25 cellular contexts compared by ENCODE assay signal in genomic region chr7:157674027-157674714, GRCh38.
DNase-seq lines count a peak whose midpoint lies in the region; ATAC-seq, FAIRE-seq and TF ChIP-seq lines count a peak whose summit lies in the region.
"Had no signal": no experiment of that assay in that cellular context is flagged by ENCODE, and none has a peak within 500 bp of the region (broad histone marks: within the 10 kb centered on the region; RNA-seq: fewer than 3 reads in every experiment).

No MANE protein-coding gene starts in this region.

- FAIRE-seq in kidney (lab: Jason Lieb, UNC) = no peak
- FAIRE-seq: keratinocyte had no signal

- TF ChIP-seq EP300 in suprapubic skin (IDR thresholded peaks at IDR 0.05) = no peak

- H3K36me3 ChIP-seq in DND-41 (ENCODE audit: insufficient read depth, low read length) (peaks cover 62% of the 10 kb centered on the region), Peyer's patch (no peaks in the 10 kb centered on the region), kidney (ENCODE audit: control insufficient read depth in 1 of 2, insufficient read depth in 2 of 2, low read length in 2 of 2) (no peaks in the 10 kb centered on the region), suprapubic skin (no peaks in the 10 kb centered on the region)
- H3K36me3 ChIP-seq: ascending aorta, thyroid gland had no signal

- no peak overlapping the region for H2AFZ ChIP-seq in DND-41 (ENCODE audit: low read depth, low read length)
- H2AFZ ChIP-seq: GM23338 had no signal

- H3K4me1 ChIP-seq in DND-41 (ENCODE audit: insufficient read depth, low read length) (peaks cover 100% of the 10 kb centered on the region), Peyer's patch (no peaks in the 10 kb centered on the region), kidney (ENCODE audit: control insufficient read depth in 1 of 2, insufficient read depth in 1 of 2, low read depth in 1 of 2, low read length in 2 of 2) (no peaks in the 10 kb centered on the region), suprapubic skin (no peaks in the 10 kb centered on the region)
- H3K4me1 ChIP-seq: ascending aorta, thyroid gland had no signal

- DNase-seq in DND-41 = peak; percentile 4
- DNase-seq in Peyer's patch = peak in 2 of 3 donors; percentile 33 to 35
- peak; percentile 73 for DNase-seq in kidney
- peak; percentile 46 to 76 for DNase-seq in suprapubic skin (ENCODE audit: low spot score in 2 of 2)
- DNase-seq in NCI-H748 (lab: John Stamatoyannopoulos, UW; ENCODE audit: unreplicated experiment) = no peak
- DNase-seq: activated CD4-positive, alpha-beta T cell treated with anti-CD3 and anti-CD28 coated beads for 1 hour; activated CD8-positive, alpha-beta T cell treated with anti-CD3 and anti-CD28 coated beads for 36 hours; activated naive CD8-positive, alpha-beta T cell treated with anti-CD3 and anti-CD28 coated beads, Interleukin-2, amount 10 ng/mL, durations not matched to agents 7 days and 5 days; DMS79; midbrain; naive B cell; NCI-H1048; NCI-H1694; NCI-H748 treated with DMSO at 0.1 percent for 48 hours; SHP77; stimulated activated CD4-positive, alpha-beta T cell treated with anti-CD3 and anti-CD28 coated beads, Interleukin-1b, Interleukin-23, amount 100 ng/mL, for 48 hours; thyroid gland had no signal

- intact Hi-C loops in kidney (cut with DNase I) = no loop called here

- H3K27me3 ChIP-seq in DND-41 (ENCODE audit: insufficient read depth, low read length, poor library complexity) (no peaks in the 10 kb centered on the region), Peyer's patch (no peaks in the 10 kb centered on the region), suprapubic skin (peaks cover 74% of the 10 kb centered on the region)
- H3K27me3 ChIP-seq: ascending aorta, thyroid gland had no signal

- peak overlapping the region; percentile 14 for H3K4me2 ChIP-seq in DND-41 (ENCODE audit: insufficient read depth, low read length)
- H3K4me2 ChIP-seq: GM23338 had no signal

- ATAC-seq in DND-41 (ENCODE audit: insufficient read depth, low read depth) = no peak
- no peak for ATAC-seq in GM19035 (IDR thresholded peaks at IDR 0.05; ENCODE audit: unreplicated experiment)
- ATAC-seq in GM18870 (IDR thresholded peaks at IDR 0.05; ENCODE audit: unreplicated experiment) = no peak
- ATAC-seq: activated CD8-positive, alpha-beta T cell treated with anti-CD3 and anti-CD28 coated beads for 36 hours; esophagus mucosa; GM23338 had no signal

- TF ChIP-seq POLR2A in Peyer's patch (IDR thresholded peaks at IDR 0.05) = no peak
- no peak for TF ChIP-seq POLR2A in suprapubic skin (IDR thresholded peaks at IDR 0.05)

- WGBS in suprapubic skin = 83% methylated on average over 28 of the region's 28 CpGs

- peaks cover 100% of the 10 kb centered on the region for H3K79me2 ChIP-seq in DND-41 (ENCODE audit: insufficient read depth, low read length)

- H3K9ac ChIP-seq in DND-41 (ENCODE audit: low read depth, low read length) (peak overlapping the region; percentile 68), kidney (ENCODE audit: low read length in 2 of 2) (no peak overlapping the region)

- H4K20me1 ChIP-seq in DND-41 (ENCODE audit: insufficient read depth, low read length) = no peaks in the 10 kb centered on the region

- TF ChIP-seq CTCF in DND-41 (IDR thresholded peaks at IDR 0.05; ENCODE audit: borderline replicate concordance, extremely low read depth, low read length, poor library complexity, severe bottlenecking) (no peak), Peyer's patch (IDR thresholded peaks at IDR 0.05) (no peak), kidney (IDR thresholded peaks at IDR 0.05; ENCODE audit: borderline replicate concordance, extremely low read depth, insufficient read depth) (no peak), suprapubic skin (IDR thresholded peaks at IDR 0.05) (no peak)

- peak overlapping the region; percentile 98 for H3K27ac ChIP-seq in DND-41 (ENCODE audit: low read length)
- H3K27ac ChIP-seq in Peyer's patch = no peak overlapping the region
- H3K27ac ChIP-seq in kidney (ENCODE audit: low read depth in 2 of 2, low read length in 2 of 2) = no peak overlapping the region
- no peak overlapping the region for H3K27ac ChIP-seq in suprapubic skin
- H3K27ac ChIP-seq: ascending aorta, C4-2B, skin epidermis, thyroid gland had no signal

- H3K4me3 ChIP-seq in DND-41 (ENCODE audit: low read depth in 1 of 2, low read length in 2 of 2) (no peak overlapping the region), Peyer's patch (no peak overlapping the region), kidney (ENCODE audit: low read length in 2 of 2) (no peak overlapping the region), suprapubic skin (no peak overlapping the region)
- H3K4me3 ChIP-seq: ascending aorta, GM23338, skin epidermis, thyroid gland had no signal

- no peaks in the 10 kb centered on the region for H3K9me3 ChIP-seq in DND-41 (ENCODE audit: insufficient read depth, low read length, severe bottlenecking)
- H3K9me3 ChIP-seq in Peyer's patch = peaks cover 0 to 3% (median 0%) of the 10 kb centered on the region in 4 donors
- H3K9me3 ChIP-seq in kidney (ENCODE audit: control insufficient read depth in 1 of 2, low read length in 2 of 2) = no peaks in the 10 kb centered on the region
- H3K9me3 ChIP-seq in suprapubic skin = no peaks in the 10 kb centered on the region
- H3K9me3 ChIP-seq: ascending aorta, thyroid gland had no signal
